Comparison of ENCODE assay signal across 1 cellular context in genomic region chr5:134447815-134448520, GRCh38.
A peak's percentile ranks its signal among the peaks of the same experiment; 100 is the strongest.
TF ChIP-seq lines count a peak whose summit lies in the region.

No MANE protein-coding gene starts in this region.

TF ChIP-seq in HEK293, 187 proteins besides CTCF, POLR2A, EP300 and RAD21 (continued from another document):
- TF ChIP-seq PRDM4 (tag by site-specific recombination; IDR thresholded peaks at IDR 0.05) (no peak), ZNF629 (tag by site-specific recombination; IDR thresholded peaks at IDR 0.05) (no peak), ZNF211 (tag by site-specific recombination; IDR thresholded peaks at IDR 0.05; ENCODE audit: low read depth) (no peak), ZNF555 (tag by site-specific recombination; conservative IDR thresholded peaks at IDR 0.05) (no peak), SCRT2 (tag by site-specific recombination; IDR thresholded peaks at IDR 0.05) (peak; percentile 70), ZNF692 (tag by site-specific recombination; IDR thresholded peaks at IDR 0.05) (no peak), ZNF324 (tag by site-specific recombination; IDR thresholded peaks at IDR 0.05) (no peak)
- TF ChIP-seq, protein P1, sequence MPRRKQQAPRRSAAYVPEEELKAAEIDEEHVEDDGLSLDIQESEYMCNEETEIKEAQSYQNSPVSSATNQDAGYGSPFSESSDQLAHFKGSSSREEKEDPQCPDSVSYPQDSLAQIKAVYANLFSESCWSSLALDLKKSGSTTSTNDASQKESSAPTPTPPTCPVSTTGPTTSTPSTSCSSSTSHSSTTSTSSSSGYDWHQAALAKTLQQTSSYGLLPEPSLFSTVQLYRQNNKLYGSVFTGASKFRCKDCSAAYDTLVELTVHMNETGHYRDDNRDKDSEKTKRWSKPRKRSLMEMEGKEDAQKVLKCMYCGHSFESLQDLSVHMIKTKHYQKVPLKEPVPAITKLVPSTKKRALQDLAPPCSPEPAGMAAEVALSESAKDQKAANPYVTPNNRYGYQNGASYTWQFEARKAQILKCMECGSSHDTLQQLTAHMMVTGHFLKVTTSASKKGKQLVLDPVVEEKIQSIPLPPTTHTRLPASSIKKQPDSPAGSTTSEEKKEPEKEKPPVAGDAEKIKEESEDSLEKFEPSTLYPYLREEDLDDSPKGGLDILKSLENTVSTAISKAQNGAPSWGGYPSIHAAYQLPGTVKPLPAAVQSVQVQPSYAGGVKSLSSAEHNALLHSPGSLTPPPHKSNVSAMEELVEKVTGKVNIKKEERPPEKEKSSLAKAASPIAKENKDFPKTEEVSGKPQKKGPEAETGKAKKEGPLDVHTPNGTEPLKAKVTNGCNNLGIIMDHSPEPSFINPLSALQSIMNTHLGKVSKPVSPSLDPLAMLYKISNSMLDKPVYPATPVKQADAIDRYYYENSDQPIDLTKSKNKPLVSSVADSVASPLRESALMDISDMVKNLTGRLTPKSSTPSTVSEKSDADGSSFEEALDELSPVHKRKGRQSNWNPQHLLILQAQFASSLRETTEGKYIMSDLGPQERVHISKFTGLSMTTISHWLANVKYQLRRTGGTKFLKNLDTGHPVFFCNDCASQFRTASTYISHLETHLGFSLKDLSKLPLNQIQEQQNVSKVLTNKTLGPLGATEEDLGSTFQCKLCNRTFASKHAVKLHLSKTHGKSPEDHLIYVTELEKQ (tag by site-specific recombination; IDR thresholded peaks at IDR 0.05; ENCODE audit: borderline replicate concordance): no peak
